21 cellular contexts compared by ENCODE assay signal in genomic region chr18:62510744-62511143, GRCh38. TPM values are rescaled to one million over a fixed set of nuclear protein-coding genes. Genes with fewer than 3 reads are reported as not detected.
DNase-seq lines count a peak whose midpoint lies in the region; ATAC-seq and TF ChIP-seq lines count a peak whose summit lies in the region.
"Had no signal": no experiment of that assay in that cellular context is flagged by ENCODE, and none has a peak within 500 bp of the region (broad histone marks: within the 10 kb centered on the region; RNA-seq: fewer than 3 reads in every experiment).

No MANE protein-coding gene starts in this region.

- no TSS peak for BruUV-seq in PC-9 (replicated peaks; lab: Mats Ljungman, UMichigan)

- H2BK5ac ChIP-seq in mesenchymal stem cell (ENCODE audit: low read depth, low read length, poor library complexity, severe bottlenecking): no peak overlapping the region

- POLR2A ChIA-PET in PC-9 (lab: Charles Lee; ENCODE audit: unreplicated experiment): interaction anchor here (0.6 kb wide), 1 partner anchor 222 kb away, joined by 4 read pairs; no protein-coding TSS in a partner anchor

- no peak overlapping the region for H3K18ac ChIP-seq in mesenchymal stem cell (ENCODE audit: low read depth in 1 of 2, low read length in 2 of 2)

- H2AFZ ChIP-seq in PC-9: no peak overlapping the region
- H2AFZ ChIP-seq in mesenchymal stem cell (ENCODE audit: low read depth, low read length): no peak overlapping the region

- H4K8ac ChIP-seq in mesenchymal stem cell (ENCODE audit: low read length): no peak overlapping the region

- peaks cover 5 to 20% of the 10 kb centered on the region in 2 donors for H3K9me3 Mint-ChIP-seq in effector memory CD8-positive, alpha-beta T cell

- no peak for TF ChIP-seq POLR2A in adrenal gland (IDR thresholded peaks at IDR 0.05)

- H3K9me2 ChIP-seq in PC-9 (ENCODE audit: insufficient read depth): no peaks in the 10 kb centered on the region

- no peak overlapping the region for H2AK5ac ChIP-seq in mesenchymal stem cell (ENCODE audit: low read length, severe bottlenecking)

- no peak overlapping the region for H4K91ac ChIP-seq in mesenchymal stem cell (ENCODE audit: low read length)

- TF ChIP-seq CTCF in PC-9 (conservative IDR thresholded peaks at IDR 0.05): no peak
- no peak for TF ChIP-seq CTCF in fibroblast of pulmonary artery (IDR thresholded peaks at IDR 0.05; ENCODE audit: low read length, missing control alignments)
- no peak for TF ChIP-seq CTCF in adrenal gland (IDR thresholded peaks at IDR 0.05)

- peaks cover 25% of the 10 kb centered on the region for H3K4me1 ChIP-seq in PC-9 (replicated peaks; ENCODE audit: insufficient read depth)
- H3K4me1 ChIP-seq in mesenchymal stem cell (ENCODE audit: control insufficient read depth, insufficient read depth, low read depth, low read length): no peaks in the 10 kb centered on the region
- peaks cover 0 to 3% of the 10 kb centered on the region in 2 donors for H3K4me1 ChIP-seq in adrenal gland (replicated peaks in 1 of 2)
- H3K4me1 ChIP-seq: BE2C, Caco-2, SJCRH30 had no signal

- H3K9ac ChIP-seq in mesenchymal stem cell (ENCODE audit: low read length): no peak overlapping the region

- intact Hi-C loops in PC-9 (cut with micrococcal nuclease; ENCODE audit: unreplicated experiment): no loop called here
- intact Hi-C loops in adrenal gland (cut with DNase I): no loop called here

- H3K27me3 Mint-ChIP-seq in effector memory CD8-positive, alpha-beta T cell: no peaks in the 10 kb centered on the region
- H3K27me3 Mint-ChIP-seq: CD4-positive, alpha-beta T cell had no signal

- DNase-seq in CD1c-positive myeloid dendritic cell (ENCODE audit: extremely low spot score) (peak; percentile 38), PC-9 (peak in 1 of 2 experiments; percentile 71), fibroblast of pulmonary artery (ENCODE audit: low read depth) (peak; percentile 10), mesenchymal stem cell (peak; percentile 78), adrenal gland (no peak)
- DNase-seq in effector memory CD8-positive, alpha-beta T cell: no peak
- DNase-seq: BE2C; Caco-2; CD4-positive, alpha-beta T cell; DMS153; Kasumi-1; MV-4-11; NCI-H1694 treated with DMSO at 0.1 percent for 48 hours; NCI-H2107; NCI-H226; NCI-H524 treated with DMSO at 0.1 percent for 48 hours; SJCRH30 had no signal

- no peak overlapping the region for H2BK12ac ChIP-seq in mesenchymal stem cell (ENCODE audit: low read length in 2 of 2)

- H3K14ac ChIP-seq in mesenchymal stem cell (ENCODE audit: low read length in 2 of 2): no peak overlapping the region

- peaks cover 29% of the 10 kb centered on the region for H3K9me3 ChIP-seq in PC-9 (ENCODE audit: insufficient read depth, low read depth)
- H3K9me3 ChIP-seq in mesenchymal stem cell (ENCODE audit: control insufficient read depth, low read length): peaks cover 41% of the 10 kb centered on the region
- H3K9me3 ChIP-seq in adrenal gland (replicated peaks in 1 of 3): peaks cover 0 to 27% (median 16%) of the 10 kb centered on the region in 3 donors
- H3K9me3 ChIP-seq: BE2C, Caco-2, HAP-1, SJCRH30 had no signal

- no peaks in the 10 kb centered on the region for H3K79me2 ChIP-seq in PC-9 (ENCODE audit: low read depth)

- H3K36me3 ChIP-seq in PC-9 (ENCODE audit: low read depth) (no peaks in the 10 kb centered on the region), mesenchymal stem cell (ENCODE audit: control insufficient read depth in 1 of 2, insufficient read depth in 2 of 2, low read depth in 1 of 2, low read length in 2 of 2) (no peaks in the 10 kb centered on the region), adrenal gland (replicated peaks in 1 of 2) (no peaks in the 10 kb centered on the region)
- H3K36me3 ChIP-seq: BE2C, HAP-1, SJCRH30 had no signal

- ATAC-seq in HG03280 (IDR thresholded peaks at IDR 0.05; ENCODE audit: unreplicated experiment): no peak
- no peak for ATAC-seq in effector memory CD8-positive, alpha-beta T cell (replicated peaks)
- ATAC-seq: GM12878 had no signal

- H3F3A ChIP-seq in PC-9 (ENCODE audit: insufficient read depth, low read depth): no peaks in the 10 kb centered on the region

- H3K4ac ChIP-seq in mesenchymal stem cell (ENCODE audit: low read depth in 1 of 2, low read length in 2 of 2): no peak overlapping the region

- H3K4me3 ChIP-seq in PC-9 (no peak overlapping the region), fibroblast of pulmonary artery (replicated peaks; ENCODE audit: low read depth, low read length) (no peak overlapping the region), mesenchymal stem cell (ENCODE audit: insufficient read depth in 1 of 2, low read depth in 1 of 2, low read length in 2 of 2) (no peak overlapping the region), adrenal gland (no peak overlapping the region)
- H3K4me3 ChIP-seq: GM12878, HAP-1, SJCRH30 had no signal

- CTCF ChIA-PET in PC-9 (lab: Charles Lee): no interaction called here

- H2BK15ac ChIP-seq in mesenchymal stem cell (ENCODE audit: low read depth, poor library complexity, severe bottlenecking): no peak overlapping the region

- H3K27ac Mint-ChIP-seq in effector memory CD8-positive, alpha-beta T cell: no peak overlapping the region
- H3K27ac Mint-ChIP-seq: CD4-positive, alpha-beta T cell had no signal

- peaks cover 6% of the 10 kb centered on the region for H3K36me3 Mint-ChIP-seq in effector memory CD8-positive, alpha-beta T cell (ENCODE audit: insufficient read depth)

- 79% methylated on average over 2 of the region's 2 CpGs for WGBS in mesenchymal stem cell
- 84 to 95% (median 87%) methylated on average over 2 of the region's 2 CpGs for WGBS in adrenal gland, 4 donors

- no peak overlapping the region for H3K4me3 Mint-ChIP-seq in effector memory CD8-positive, alpha-beta T cell
- H3K4me3 Mint-ChIP-seq: CD4-positive, alpha-beta T cell had no signal

- H4K20me1 ChIP-seq in PC-9 (ENCODE audit: insufficient read depth): no peaks in the 10 kb centered on the region

- H3K27me3 ChIP-seq in PC-9 (ENCODE audit: insufficient read depth, low read depth) (no peaks in the 10 kb centered on the region), mesenchymal stem cell (ENCODE audit: control insufficient read depth in 1 of 2, insufficient read depth in 1 of 2, low read length in 2 of 2) (no peaks in the 10 kb centered on the region), adrenal gland (no peaks in the 10 kb centered on the region)
- H3K27me3 ChIP-seq: BE2C, SJCRH30 had no signal

- H3K23ac ChIP-seq in mesenchymal stem cell (ENCODE audit: low read length in 2 of 2): no peak overlapping the region

- no peaks in the 10 kb centered on the region for H3K79me1 ChIP-seq in mesenchymal stem cell (replicated peaks; ENCODE audit: low read length, poor library complexity, severe bottlenecking)

- H3K27ac ChIP-seq in PC-9: 0 out of 2 replicates have a peak overlapping the region, but pooled peaks have one; percentile 24
- no peak overlapping the region for H3K27ac ChIP-seq in mesenchymal stem cell (ENCODE audit: low read length, poor library complexity, severe bottlenecking)
- H3K27ac ChIP-seq in adrenal gland: no peak overlapping the region
- H3K27ac ChIP-seq: RWPE1, SJCRH30 had no signal

- H3K4me2 ChIP-seq in PC-9 (peak overlapping the region; percentile 57), mesenchymal stem cell (ENCODE audit: low read length, poor library complexity, severe bottlenecking) (no peak overlapping the region)

- H3K4me1 Mint-ChIP-seq in effector memory CD8-positive, alpha-beta T cell (ENCODE audit: low read depth in 2 of 2): peaks cover 4 to 8% of the 10 kb centered on the region in 2 donors

- no peak overlapping the region for H2BK120ac ChIP-seq in mesenchymal stem cell (ENCODE audit: low read depth, low read length)

RNA-seq across cellular contexts. Expression of gene ZCCHC2, which starts 12.1 kb away (rescaled TPM):
- total RNA-seq in PC-9 (2021) (12.0 and 18.1 TPM in 2 replicates), adrenal gland (10 to 100 TPM; 13.6 to 53.3 (median 20.4) TPM)
- 4.7 TPM for polyA plus RNA-seq in mesenchymal stem cell (2013, experiment 1 of 2)
- polyA plus RNA-seq in mesenchymal stem cell (2013, experiment 2 of 2): 4.8 TPM
- 10 to 100 TPM in 1 of 3 donors, 1 to 10 TPM in 2; 4.7 to 12.5 (median 6.8) TPM for polyA plus RNA-seq in adrenal gland

Comparison
In these comparisons a context has a peak if more than half of its experiments do, and no peak if none do; other contexts are left out.
1. DNase-seq: peak in CD1c-positive myeloid dendritic cell (single experiment), fibroblast of pulmonary artery (single experiment) and mesenchymal stem cell (single experiment); none in adrenal gland (0 of 7) and effector memory CD8-positive, alpha-beta T cell (0 of 3).